ENCODE assay signal across 20 cellular contexts in genomic region chr2:5528741-5529140, GRCh38.
"Had no signal": no experiment of that assay in that cellular context is flagged by ENCODE, and none has a peak within 500 bp of the region (broad histone marks: within the 10 kb centered on the region; RNA-seq: fewer than 3 reads in every experiment).

No MANE protein-coding gene starts in this region.

- H3K4me2 ChIP-seq: neural progenitor cell had no signal

- DNase-seq: dermis blood vessel endothelial cell; effector memory CD4-positive, alpha-beta T cell; esophagus squamous epithelium; left ventricle myocardium superior; mucosa of descending colon; naive B cell; nucleus accumbens; sigmoid colon; stimulated activated CD4-positive, alpha-beta T cell treated with anti-CD3 and anti-CD28 coated beads, Interleukin-2, amount 100 ng/mL, for 24 hours; stimulated activated CD4-positive, alpha-beta T cell treated with anti-CD3 and anti-CD28 coated beads, Interleukin-4, amount 100 ng/mL, for 24 hours; stimulated activated naive CD4-positive, alpha-beta T cell treated with Interleukin-2 at 50 U/mL for 16 hours; stomach; testis; tibial artery had no signal

- H3K4me3 ChIP-seq: coronary artery, esophagus squamous epithelium, lung, mucosa of descending colon, neural progenitor cell, prostate gland, right atrium auricular region, sigmoid colon, stomach, testis, tibial artery had no signal

- H3K27ac ChIP-seq: coronary artery, esophagus squamous epithelium, neural progenitor cell, prostate gland, right atrium auricular region, sigmoid colon, stomach, testis, tibial artery had no signal

- H3K4me1 ChIP-seq: esophagus squamous epithelium, neural progenitor cell, prostate gland, right atrium auricular region, sigmoid colon, stomach, testis, tibial artery had no signal

- H3K27me3 ChIP-seq: esophagus squamous epithelium, neural progenitor cell, right atrium auricular region, sigmoid colon, stomach, testis, tibial artery had no signal

- H3K9ac ChIP-seq: neural progenitor cell had no signal

- H3K36me3 ChIP-seq: esophagus squamous epithelium, neural progenitor cell, prostate gland, right atrium auricular region, sigmoid colon, stomach, tibial artery had no signal

- ATAC-seq: left ventricle myocardium superior; mucosa of descending colon; stimulated activated effector memory CD8-positive, alpha-beta T cell treated with anti-CD3 and anti-CD28 coated beads, Interleukin-12 subunit alpha, Interleukin-12 subunit beta, amount 100 ng/mL, for 72 hours had no signal
